8 cellular contexts compared by ENCODE assay signal in the genomic region with DNA sequence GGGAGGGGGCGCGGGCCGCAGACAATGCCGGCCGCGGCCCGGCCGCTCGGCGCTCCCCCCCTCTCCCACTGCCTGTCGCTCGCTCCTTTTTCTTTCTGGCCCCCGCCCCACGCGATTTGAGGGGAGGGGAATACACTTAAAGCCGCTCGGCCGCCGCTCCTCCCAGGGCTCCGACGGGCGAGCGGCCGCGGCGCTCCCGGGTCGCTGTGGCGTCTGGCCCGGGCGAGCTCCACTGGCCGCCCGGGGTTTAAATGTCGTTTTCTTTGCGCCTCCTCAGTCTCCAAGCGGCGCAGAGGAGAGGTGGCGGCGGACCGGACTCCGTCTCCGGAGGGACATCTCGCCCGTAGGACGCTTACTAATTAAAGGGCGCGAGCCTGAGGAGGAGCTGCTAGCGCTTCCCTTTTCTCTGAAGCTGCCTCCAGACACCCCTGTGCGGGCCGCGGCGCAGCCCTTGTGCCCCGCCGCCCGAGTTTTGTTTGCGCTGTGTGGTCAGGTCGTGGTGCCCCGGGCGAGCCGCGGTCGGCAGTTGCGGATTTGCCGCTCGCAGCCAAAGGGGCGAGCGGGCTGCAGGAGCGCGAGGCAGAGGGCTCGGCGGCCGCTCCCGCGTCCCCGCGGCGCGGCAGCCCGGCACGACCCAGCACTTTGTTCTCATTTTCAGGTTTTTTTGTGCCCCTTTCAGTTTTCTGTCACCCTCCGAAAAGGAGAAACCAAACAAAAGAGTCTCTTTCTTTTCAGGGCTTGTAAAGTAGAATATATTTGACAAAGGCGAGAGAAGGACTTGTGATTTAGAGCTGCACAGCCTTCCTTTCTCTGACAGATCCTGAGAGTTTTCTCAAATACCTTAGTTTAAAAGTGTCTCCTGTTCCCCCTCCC. TPM values are rescaled to one million over a fixed set of nuclear protein-coding genes. Genes with fewer than 3 reads are reported as not detected.
DNase-seq lines count a peak whose midpoint lies in the region; ATAC-seq and TF ChIP-seq lines count a peak whose summit lies in the region.

No MANE protein-coding gene starts in this region.

- H3K27ac Mint-ChIP-seq in natural killer cell: peak overlapping the region; percentile 81 to 99

- no peaks in the 10 kb centered on the region for H3K36me3 Mint-ChIP-seq in natural killer cell

- H3K4me1 ChIP-seq in fibroblast of lung (ENCODE audit: control insufficient read depth, extremely low read depth, insufficient read depth, low read length): peaks cover 12% of the 10 kb centered on the region

- intact Hi-C loops in natural killer cell (cut with micrococcal nuclease): loop anchor here (2.0 kb wide), 1 partner anchor 171 kb away; a partner anchor contains a TSS

- peak overlapping the region; percentile 76 for H3K27ac ChIP-seq in fibroblast of lung (ENCODE audit: insufficient read depth, low read length)

- no peak for TF ChIP-seq CTCF in GM12865 (IDR thresholded peaks at IDR 0.05; ENCODE audit: insufficient read depth, low read depth, low read length, missing control alignments)
- TF ChIP-seq CTCF in fibroblast of lung (conservative IDR thresholded peaks at IDR 0.05 in 1 of 2, IDR thresholded peaks at IDR 0.05 in 1 of 2; ENCODE audit: low read depth in 1 of 2, low read length in 2 of 2): no peak
- no peak for TF ChIP-seq CTCF in natural killer cell (IDR thresholded peaks at IDR 0.05)

- H3K27me3 Mint-ChIP-seq in natural killer cell (ENCODE audit: low read depth in 2 of 2): peaks cover 10 to 23% of the 10 kb centered on the region in 2 donors

- no peak overlapping the region for H2AFZ ChIP-seq in fibroblast of lung (ENCODE audit: low read length)

- H3K9me3 ChIP-seq in fibroblast of lung (ENCODE audit: control insufficient read depth, insufficient read depth, low read depth, low read length): no peaks in the 10 kb centered on the region

- DNase-seq in GM12865 (ENCODE audit: low read depth) (peak; percentile 47), NCI-H2227 treated with DMSO at 0.1 percent for 48 hours (lab: John Stamatoyannopoulos, UW) (peak; percentile 19), fibroblast of lung (ENCODE audit: low read depth in 2 of 2) (peak in 1 of 2 donors; percentile 33), natural killer cell (peak; percentile 41), Ammon's horn (ENCODE audit: low spot score) (no peak)
- DNase-seq in activated T-cell treated with anti-CD3 and anti-CD28 coated beads, Interleukin-2, amount 50 U/mL, for 48 hours: peak; percentile 51 to 58

- H3K9ac ChIP-seq in fibroblast of lung (ENCODE audit: insufficient read depth, low read length): peak overlapping the region; percentile 84

- H3K36me3 ChIP-seq in fibroblast of lung (ENCODE audit: control insufficient read depth, insufficient read depth, low read length): no peaks in the 10 kb centered on the region

- no peaks in the 10 kb centered on the region for H3K27me3 ChIP-seq in fibroblast of lung (ENCODE audit: control insufficient read depth, insufficient read depth, low read length)

- peaks cover 65% of the 10 kb centered on the region for H3K79me2 ChIP-seq in fibroblast of lung (ENCODE audit: control insufficient read depth, insufficient read depth, low read length)

- peak overlapping the region; percentile 86 for H3K4me2 ChIP-seq in fibroblast of lung (ENCODE audit: extremely low read depth, insufficient read depth, low read length)

- H3K4me3 Mint-ChIP-seq in natural killer cell: peak overlapping the region; percentile 91

- ATAC-seq in natural killer cell (no peak), HG03460 (IDR thresholded peaks at IDR 0.05; ENCODE audit: unreplicated experiment) (no peak), HG03025 (IDR thresholded peaks at IDR 0.05; ENCODE audit: low FRiP score, unreplicated experiment) (no peak)

- peaks cover 16% of the 10 kb centered on the region for H4K20me1 ChIP-seq in fibroblast of lung (ENCODE audit: control insufficient read depth, extremely low read depth, insufficient read depth, low read length)

- H3K4me3 ChIP-seq in GM12865 (ENCODE audit: low read depth, low read length) (peak overlapping the region; percentile 76), fibroblast of lung (replicated peaks in 1 of 4; ENCODE audit: control extremely low read depth in 1 of 4, insufficient read depth in 1 of 4, low read depth in 3 of 4, low read length in 4 of 4) (peak overlapping the region; percentile 43 to 99 (median 73))

- H3K9me3 Mint-ChIP-seq in natural killer cell: no peaks in the 10 kb centered on the region

- peaks cover 42 to 44% of the 10 kb centered on the region in 2 donors for H3K4me1 Mint-ChIP-seq in natural killer cell

RNA-seq across cellular contexts. Expression of a gene that starts 1.5 kb away (rescaled TPM):
- total RNA-seq in fibroblast of lung (13.6 and 23.5 TPM in 2 replicates), natural killer cell (10 to 100 TPM in 2 of 3 donors, 1 to 10 TPM in 1; 8.7 to 11.4 (median 10.5) TPM)
- 19.5 and 26.6 TPM in 2 replicates for polyA plus RNA-seq in fibroblast of lung
- 10.7 and 16.9 TPM in 2 replicates for polyA plus RNA-seq in fibroblast of lung (2012)
- 31.5 and 52.5 TPM in 2 replicates for polyA minus RNA-seq in fibroblast of lung (ENCODE audit: low replicate concordance)
